In the genomic region with DNA sequence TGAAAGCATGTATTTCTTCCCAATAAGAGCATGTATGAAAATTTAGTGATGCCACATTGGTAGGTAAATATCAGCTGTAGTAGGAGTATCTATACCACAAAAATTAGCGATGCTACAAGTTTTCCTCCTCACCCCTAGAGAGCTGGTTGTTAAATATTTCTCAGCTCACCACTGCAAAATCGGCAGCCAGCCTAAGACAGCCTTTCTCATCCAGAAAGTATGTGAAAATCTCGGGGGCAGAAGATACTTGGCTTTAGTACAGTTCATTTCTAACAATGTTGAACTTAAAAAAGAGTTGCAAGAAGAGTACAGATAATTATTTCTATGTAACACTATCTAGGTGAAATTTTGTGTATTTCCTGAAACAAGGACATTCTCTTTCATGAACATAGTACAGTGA, we compare ENCODE assay signal across 18 cellular contexts.
DNase-seq lines count a peak whose midpoint lies in the region; ATAC-seq and TF ChIP-seq lines count a peak whose summit lies in the region.
"Had no signal": no experiment of that assay in that cellular context is flagged by ENCODE, and none has a peak within 500 bp of the region (broad histone marks: within the 10 kb centered on the region; RNA-seq: fewer than 3 reads in every experiment).

No MANE protein-coding gene starts in this region.

- no peak overlapping the region for H3K27ac Mint-ChIP-seq in mesothelial cell of epicardium
- H3K27ac Mint-ChIP-seq: activated CD4-positive, alpha-beta memory T cell treated with anti-CD3 and anti-CD28 coated beads for 36 hours; activated naive CD4-positive, alpha-beta T cell treated with anti-CD3 and anti-CD28 coated beads, Interleukin-2, amount 50 U/mL, for 24 hours; CD8-positive, alpha-beta T cell; naive B cell; T-cell had no signal

- peaks cover 9% of the 10 kb centered on the region for H3K9me3 Mint-ChIP-seq in mesothelial cell of epicardium
- H3K9me3 Mint-ChIP-seq: activated CD4-positive, alpha-beta memory T cell treated with anti-CD3 and anti-CD28 coated beads for 36 hours; activated naive CD4-positive, alpha-beta T cell treated with anti-CD3 and anti-CD28 coated beads, Interleukin-2, amount 50 U/mL, for 24 hours; CD8-positive, alpha-beta T cell had no signal

- H3K36me3 Mint-ChIP-seq in mesothelial cell of epicardium, result peaks cover 37% of the 10 kb centered on the region
- H3K36me3 Mint-ChIP-seq: activated CD4-positive, alpha-beta memory T cell treated with anti-CD3 and anti-CD28 coated beads for 36 hours; activated naive CD4-positive, alpha-beta T cell treated with anti-CD3 and anti-CD28 coated beads, Interleukin-2, amount 50 U/mL, for 24 hours; CD8-positive, alpha-beta T cell; naive B cell; T-cell had no signal

- H3K4me1 ChIP-seq in ascending aorta (peaks cover 0 to 11% of the 10 kb centered on the region in 2 donors), tibial artery (peaks cover 0 to 7% (median 0%) of the 10 kb centered on the region in 4 donors)

- no peak for TF ChIP-seq CTCF in ascending aorta (IDR thresholded peaks at IDR 0.05)
- no peak for TF ChIP-seq CTCF in fibroblast of the aortic adventitia (IDR thresholded peaks at IDR 0.05; ENCODE audit: insufficient read depth, low read length)
- TF ChIP-seq CTCF in tibial artery (IDR thresholded peaks at IDR 0.05), result no peak
- no peak for TF ChIP-seq CTCF in mesothelial cell of epicardium (IDR thresholded peaks at IDR 0.05; ENCODE audit: unreplicated experiment)

- H3K27ac ChIP-seq in ascending aorta (peak overlapping the region; percentile 7 to 59), tibial artery (peak overlapping the region; percentile 18 to 35)
- H3K27ac ChIP-seq: WERI-Rb-1 had no signal

- intact Hi-C loops in ascending aorta (cut with DNase I), result no loop called here
- intact Hi-C loops in tibial artery (cut with DNase I; ENCODE audit: low total_unique reads), result no loop called here

- H3K4me1 Mint-ChIP-seq in mesothelial cell of epicardium, result peaks cover 7% of the 10 kb centered on the region
- H3K4me1 Mint-ChIP-seq: activated naive CD4-positive, alpha-beta T cell treated with anti-CD3 and anti-CD28 coated beads, Interleukin-2, amount 50 U/mL, for 24 hours; naive B cell; T-cell had no signal

- H3K4me3 ChIP-seq in ascending aorta (peak overlapping the region in 1 of 2 donors; percentile 20), fibroblast of the aortic adventitia (ENCODE audit: low read depth, low read length) (no peak overlapping the region), tibial artery (no peak overlapping the region)
- H3K4me3 ChIP-seq: lung had no signal

- ATAC-seq in GM18520 (IDR thresholded peaks at IDR 0.05; ENCODE audit: unreplicated experiment), result no peak
- no peak for ATAC-seq in GM21737 (IDR thresholded peaks at IDR 0.05; ENCODE audit: unreplicated experiment)
- ATAC-seq: CD8-positive, alpha-beta T cell; T-cell had no signal

- H3K27me3 ChIP-seq in ascending aorta (no peaks in the 10 kb centered on the region), tibial artery (no peaks in the 10 kb centered on the region)

- DNase-seq in GM04503 (ENCODE audit: low read depth) (peak; percentile 53), ascending aorta (ENCODE audit: low spot score in 2 of 2) (no peak), fibroblast of the aortic adventitia (ENCODE audit: low read depth) (peak; percentile 76), tibial artery (no peak), mesothelial cell of epicardium (ENCODE audit: low spot score in 2 of 2, unreplicated experiment in 2 of 2) (no peak)
- DNase-seq: activated CD4-positive, alpha-beta memory T cell treated with anti-CD3 and anti-CD28 coated beads for 36 hours; activated T-cell treated with anti-CD3 and anti-CD28 coated beads, Interleukin-2, amount 50 U/mL, for 1 hour; CD8-positive, alpha-beta T cell; DMS79 treated with DMSO at 0.1 percent for 48 hours; naive B cell; NCI-H1694; NCI-H446; T-cell; WERI-Rb-1 had no signal

- H3K36me3 ChIP-seq in ascending aorta (peaks cover 15 to 34% of the 10 kb centered on the region in 2 donors), tibial artery (peaks cover 0 to 11% (median 0%) of the 10 kb centered on the region in 3 donors)
- H3K36me3 ChIP-seq: WERI-Rb-1 had no signal

- no peaks in the 10 kb centered on the region for H3K27me3 Mint-ChIP-seq in mesothelial cell of epicardium (ENCODE audit: low read depth)
- H3K27me3 Mint-ChIP-seq: activated naive CD4-positive, alpha-beta T cell treated with anti-CD3 and anti-CD28 coated beads, Interleukin-2, amount 50 U/mL, for 24 hours; naive B cell had no signal

- H3K9me3 ChIP-seq in ascending aorta (no peaks in the 10 kb centered on the region), tibial artery (no peaks in the 10 kb centered on the region)

- H3K4me3 Mint-ChIP-seq in mesothelial cell of epicardium, result no peak overlapping the region
- H3K4me3 Mint-ChIP-seq: activated CD4-positive, alpha-beta memory T cell treated with anti-CD3 and anti-CD28 coated beads for 36 hours; activated naive CD4-positive, alpha-beta T cell treated with anti-CD3 and anti-CD28 coated beads, Interleukin-2, amount 50 U/mL, for 24 hours; CD8-positive, alpha-beta T cell; naive B cell; T-cell had no signal

Comparison
In these comparisons a context has a peak if more than half of its experiments do, and no peak if none do; other contexts are left out.
1. DNase-seq: peak in GM04503 (single experiment) and fibroblast of the aortic adventitia (single experiment); none in ascending aorta (0 of 2), tibial artery (0 of 2) and mesothelial cell of epicardium (0 of 2).